ENCODE assay signal across 18 cellular contexts in the genomic region with DNA sequence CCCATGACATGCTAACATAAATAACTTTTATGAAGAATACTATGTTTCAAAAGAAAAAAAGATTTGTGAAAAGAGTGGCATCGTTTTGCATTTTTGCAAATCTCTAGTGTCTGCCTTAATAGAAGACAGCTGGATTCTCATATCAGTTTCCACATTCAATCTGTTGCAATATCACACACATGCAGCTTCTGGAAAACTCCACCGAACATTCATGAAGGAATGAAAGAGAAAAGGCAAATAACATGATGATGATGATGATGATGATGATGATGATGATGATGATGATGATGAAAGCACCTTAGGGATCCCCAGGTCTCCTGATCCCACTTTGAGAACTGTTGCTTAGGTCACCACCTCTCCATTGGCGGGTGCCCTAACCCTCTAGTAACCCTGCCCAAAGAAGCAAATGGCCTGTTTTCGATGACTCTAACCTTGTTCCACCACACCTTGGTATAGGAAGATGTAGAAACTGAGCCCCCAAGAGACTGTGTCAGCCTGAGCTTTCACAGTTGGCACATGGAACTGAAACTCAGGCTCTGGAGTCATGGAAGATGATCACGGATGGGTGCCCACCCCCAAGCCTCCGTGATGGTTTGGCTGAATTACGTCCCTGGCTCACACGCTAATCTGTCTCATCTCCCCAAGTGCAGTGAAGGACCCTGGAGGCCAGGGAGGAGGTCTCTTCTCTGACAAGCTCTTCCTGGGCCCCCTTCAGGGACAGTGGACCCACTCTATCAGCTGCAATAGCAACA.
DNase-seq lines count a peak whose midpoint lies in the region; ATAC-seq and TF ChIP-seq lines count a peak whose summit lies in the region.
"Had no signal": no experiment of that assay in that cellular context is flagged by ENCODE, and none has a peak within 500 bp of the region (broad histone marks: within the 10 kb centered on the region; RNA-seq: fewer than 3 reads in every experiment).

No MANE protein-coding gene starts in this region.

- H3K36me3 Mint-ChIP-seq in endodermal cell (ENCODE audit: low read depth) = no peaks in the 10 kb centered on the region

- ATAC-seq in DND-41 (ENCODE audit: insufficient read depth, low read depth) (no peak), sciatic nerve (peak; percentile 77), GM18498 (IDR thresholded peaks at IDR 0.05; ENCODE audit: unreplicated experiment) (no peak)

- TF ChIP-seq CTCF in DND-41 (IDR thresholded peaks at IDR 0.05; ENCODE audit: borderline replicate concordance, extremely low read depth, low read length, poor library complexity, severe bottlenecking) (no peak), endodermal cell (conservative IDR thresholded peaks at IDR 0.05) (no peak), BE2C (IDR thresholded peaks at IDR 0.05; ENCODE audit: low read depth, low read length) (no peak)

- no peaks in the 10 kb centered on the region for H4K20me1 ChIP-seq in BLaER1
- H4K20me1 ChIP-seq in DND-41 (ENCODE audit: insufficient read depth, low read length) = no peaks in the 10 kb centered on the region

- H3K79me2 ChIP-seq in DND-41 (ENCODE audit: insufficient read depth, low read length) = no peaks in the 10 kb centered on the region

- H3K4me2 ChIP-seq in BLaER1 (peak overlapping the region; percentile 74), DND-41 (ENCODE audit: insufficient read depth, low read length) (no peak overlapping the region)
- H3K4me2 ChIP-seq: PC-9 had no signal

- H3K36me3 ChIP-seq in BLaER1 = peaks cover 36% of the 10 kb centered on the region
- no peaks in the 10 kb centered on the region for H3K36me3 ChIP-seq in DND-41 (ENCODE audit: insufficient read depth, low read length)
- no peaks in the 10 kb centered on the region for H3K36me3 ChIP-seq in endodermal cell (ENCODE audit: control insufficient read depth, insufficient read depth, low read length)
- no peaks in the 10 kb centered on the region for H3K36me3 ChIP-seq in BE2C
- H3K36me3 ChIP-seq: uterus had no signal

- 95 to 100% methylated on average over 2 to 8 of the region's 8 CpGs for WGBS in endodermal cell (ENCODE audit: insufficient coverage in 1 of 2, insufficient read length in 1 of 2), 2 experiments

- no peak overlapping the region for H3K4me3 Mint-ChIP-seq in endodermal cell
- H3K4me3 Mint-ChIP-seq: activated CD8-positive, alpha-beta T cell treated with anti-CD3 and anti-CD28 coated beads for 36 hours; T-helper 1 cell treated with Interleukin-12 subunit alpha and Interleukin-12 subunit beta and Interleukin-4 antibody, amounts not matched to agents 30 μg/mL and 1 μg/mL, for 36 hours had no signal

- H3K9me3 ChIP-seq in BLaER1 (peaks cover 31% of the 10 kb centered on the region), DND-41 (ENCODE audit: insufficient read depth, low read length, severe bottlenecking) (peaks cover 6% of the 10 kb centered on the region), endodermal cell (ENCODE audit: control insufficient read depth, low read length) (no peaks in the 10 kb centered on the region), BE2C (no peaks in the 10 kb centered on the region)
- H3K9me3 ChIP-seq: uterus had no signal

- no peaks in the 10 kb centered on the region for H3K27me3 Mint-ChIP-seq in endodermal cell (ENCODE audit: insufficient read depth)
- H3K27me3 Mint-ChIP-seq: activated CD8-positive, alpha-beta T cell treated with anti-CD3 and anti-CD28 coated beads for 36 hours had no signal

- H2AFZ ChIP-seq in DND-41 (ENCODE audit: low read depth, low read length) = no peak overlapping the region
- H2AFZ ChIP-seq: PC-9 had no signal

- H3K27ac ChIP-seq in BLaER1 (peak overlapping the region; percentile 85), DND-41 (ENCODE audit: low read length) (peak overlapping the region; percentile 81), endodermal cell (ENCODE audit: low read depth, low read length) (no peak overlapping the region)
- H3K27ac ChIP-seq: PC-9, uterus, VCaP had no signal

- no peak overlapping the region for H3K27ac Mint-ChIP-seq in endodermal cell

- H3K4me3 ChIP-seq in BLaER1 (peak overlapping the region; percentile 11; the same call in 1 of the 2 replicates), DND-41 (ENCODE audit: low read depth in 1 of 2, low read length in 2 of 2) (no peak overlapping the region), endodermal cell (ENCODE audit: low read length) (no peak overlapping the region), BE2C (ENCODE audit: low read depth, low read length) (no peak overlapping the region)
- H3K4me3 ChIP-seq: PC-9, uterus had no signal

- DNase-seq in DND-41 (no peak), endodermal cell (peak; percentile 26), sciatic nerve (ENCODE audit: low spot score) (no peak), NCI-H1048 (lab: John Stamatoyannopoulos, UW) (no peak), BE2C (no peak)
- DNase-seq: cerebellar nuclear complex, DMS 273 treated with DMSO at 0.1 percent for 48 hours, Karpas-422, midbrain, NCI-H1417, NCI-H82, PC-9 had no signal

- H3K27me3 ChIP-seq in BLaER1 = no peaks in the 10 kb centered on the region
- no peaks in the 10 kb centered on the region for H3K27me3 ChIP-seq in DND-41 (ENCODE audit: insufficient read depth, low read length, poor library complexity)
- no peaks in the 10 kb centered on the region for H3K27me3 ChIP-seq in endodermal cell (ENCODE audit: control insufficient read depth, insufficient read depth, low read length, poor library complexity, severe bottlenecking)
- H3K27me3 ChIP-seq in BE2C = no peaks in the 10 kb centered on the region
- H3K27me3 ChIP-seq: uterus had no signal

- intact Hi-C loops in sciatic nerve (cut with DNase I) = no loop called here

- peaks cover 6% of the 10 kb centered on the region for H3K9me3 Mint-ChIP-seq in endodermal cell
- H3K9me3 Mint-ChIP-seq: activated CD8-positive, alpha-beta T cell treated with anti-CD3 and anti-CD28 coated beads for 36 hours had no signal

- H3K9ac ChIP-seq in BLaER1 (0 out of 2 replicates have a peak overlapping the region, but pooled peaks have one; percentile 32), DND-41 (ENCODE audit: low read depth, low read length) (peak overlapping the region; percentile 34), endodermal cell (ENCODE audit: extremely low read depth, low read length, poor library complexity, severe bottlenecking) (no peak overlapping the region)

- peaks cover 66% of the 10 kb centered on the region for H3K4me1 ChIP-seq in BLaER1
- H3K4me1 ChIP-seq in DND-41 (ENCODE audit: insufficient read depth, low read length) = peaks cover 39% of the 10 kb centered on the region
- no peaks in the 10 kb centered on the region for H3K4me1 ChIP-seq in endodermal cell (ENCODE audit: control insufficient read depth, insufficient read depth, low read length)
- no peaks in the 10 kb centered on the region for H3K4me1 ChIP-seq in BE2C
- H3K4me1 ChIP-seq: uterus had no signal

- H3K4me1 Mint-ChIP-seq in endodermal cell = no peaks in the 10 kb centered on the region
